8 cellular contexts compared by ENCODE assay signal in the genomic region with DNA sequence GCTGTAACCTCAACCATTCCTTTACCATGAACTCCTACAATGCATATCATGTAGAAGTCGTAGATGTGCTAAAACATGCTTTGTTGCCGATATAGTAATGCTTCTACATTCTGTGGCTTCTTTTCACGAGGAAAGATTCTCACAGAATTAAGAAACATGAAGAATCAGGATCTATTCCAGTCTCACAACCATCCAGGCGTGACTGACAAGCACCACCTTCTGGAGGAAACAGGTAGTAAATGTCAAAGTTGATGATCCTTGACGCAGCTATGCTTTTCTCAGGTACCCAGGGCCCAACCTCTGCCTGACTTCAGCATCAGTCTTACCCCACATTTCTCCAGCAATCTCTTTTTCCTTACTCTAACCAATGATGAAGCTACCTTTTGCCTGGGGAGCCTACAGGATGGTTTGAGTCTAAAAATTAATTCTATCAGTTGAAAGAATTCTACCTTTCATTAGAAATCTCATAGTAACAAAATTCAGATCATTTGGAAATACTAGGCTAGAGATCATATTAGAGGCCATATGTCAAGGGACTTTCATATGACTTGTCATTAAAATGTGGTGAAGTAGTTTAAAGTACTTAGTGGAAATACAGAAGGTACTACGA.
DNase-seq lines count a peak whose midpoint lies in the region; ATAC-seq, FAIRE-seq and TF ChIP-seq lines count a peak whose summit lies in the region.

No MANE protein-coding gene starts in this region.

- no peak overlapping the region for H3K9ac ChIP-seq in H9 (ENCODE audit: extremely low read depth, insufficient read length, low read length)
- H3K9ac ChIP-seq in OCI-LY3 (ENCODE audit: low read length), result no peak overlapping the region

- no peaks in the 10 kb centered on the region for H3K4me1 ChIP-seq in H9 (ENCODE audit: insufficient read depth, low read length)
- peaks cover 12% of the 10 kb centered on the region for H3K4me1 ChIP-seq in OCI-LY3 (ENCODE audit: low read length)
- no peaks in the 10 kb centered on the region for H3K4me1 ChIP-seq in foreskin keratinocyte
- H3K4me1 ChIP-seq in naive thymus-derived CD4-positive, alpha-beta T cell (ENCODE audit: control insufficient read depth in 2 of 2, insufficient read depth in 2 of 2, low read length in 2 of 2), result no peaks in the 10 kb centered on the region

- no peak overlapping the region for H2BK15ac ChIP-seq in H9 (ENCODE audit: low read depth, low read length)

- H2AFZ ChIP-seq in H9 (ENCODE audit: low read length) (no peak overlapping the region), OCI-LY3 (ENCODE audit: low read depth, low read length) (no peak overlapping the region)

- POLR2A ChIA-PET in T-cell (lab: Charles Lee), result no interaction called here
- POLR2A ChIA-PET in activated CD4-positive, alpha-beta memory T cell treated with anti-CD3 and anti-CD28 coated beads for 36 hours (lab: Charles Lee), result no interaction called here
- POLR2A ChIA-PET in naive thymus-derived CD4-positive, alpha-beta T cell (lab: Charles Lee), result no interaction called here

- H3K79me1 ChIP-seq in H9 (ENCODE audit: insufficient read depth, low read depth, low read length, poor library complexity, severe bottlenecking), result no peaks in the 10 kb centered on the region

- H4K8ac ChIP-seq in H9 (replicated peaks; ENCODE audit: insufficient read length, low read depth, low read length), result no peak overlapping the region

- ATAC-seq in foreskin keratinocyte (peak; percentile 80), T-cell (replicated peaks in 1 of 4) (no peak)
- ATAC-seq in naive thymus-derived CD4-positive, alpha-beta T cell, result no peak

- H3K18ac ChIP-seq in H9 (ENCODE audit: insufficient read length, low read depth, low read length), result no peak overlapping the region

- no peak overlapping the region for H2BK20ac ChIP-seq in H9 (ENCODE audit: low read depth, low read length, poor library complexity, severe bottlenecking)

- no peak overlapping the region for H3T11ph ChIP-seq in H9 (ENCODE audit: low read length)

- H3K23ac ChIP-seq in H9 (ENCODE audit: insufficient read length, low read depth, low read length), result no peak overlapping the region

- H3K36me3 ChIP-seq in OCI-LY3 (replicated peaks; ENCODE audit: low read depth, low read length), result no peaks in the 10 kb centered on the region
- H3K36me3 ChIP-seq in naive thymus-derived CD4-positive, alpha-beta T cell (ENCODE audit: control insufficient read depth in 2 of 3, insufficient read depth in 3 of 3, low read length in 3 of 3), result no peaks in the 10 kb centered on the region

- no peak overlapping the region for H2BK5ac ChIP-seq in H9 (ENCODE audit: insufficient read length, low read length)

- H3K23me2 ChIP-seq in H9 (ENCODE audit: insufficient read length, low read depth, low read length, poor library complexity, severe bottlenecking), result no peaks in the 10 kb centered on the region

- TF ChIP-seq CTCF in H9 (conservative IDR thresholded peaks at IDR 0.05), result peak; percentile 81
- TF ChIP-seq CTCF in OCI-LY3 (IDR thresholded peaks at IDR 0.05; ENCODE audit: low read depth, low read length), result peak; percentile 47
- peak; percentile 89 for TF ChIP-seq CTCF in foreskin keratinocyte (conservative IDR thresholded peaks at IDR 0.05)

- FAIRE-seq in urothelium cell line (lab: Jason Lieb, UNC), result no peak

- H2AK5ac ChIP-seq in H9 (ENCODE audit: insufficient read length, low read length), result no peak overlapping the region

- H3K27ac ChIP-seq in H9 (ENCODE audit: insufficient read length, low read depth, low read length) (no peak overlapping the region), OCI-LY3 (ENCODE audit: low read length) (no peak overlapping the region), foreskin keratinocyte (no peak overlapping the region)
- H3K27ac ChIP-seq in naive thymus-derived CD4-positive, alpha-beta T cell (ENCODE audit: low read depth, low read length), result no peak overlapping the region

- CTCF ChIA-PET in T-cell (lab: Charles Lee), result no interaction called here
- CTCF ChIA-PET in activated CD4-positive, alpha-beta memory T cell treated with anti-CD3 and anti-CD28 coated beads for 36 hours (lab: Charles Lee), result interaction anchor here (0.7 kb wide), 1 partner anchor 1015 kb away, joined by 3 read pairs; no protein-coding TSS in a partner anchor
- CTCF ChIA-PET in naive thymus-derived CD4-positive, alpha-beta T cell (lab: Charles Lee), result no interaction called here

- H3K36me3 Mint-ChIP-seq in H9 (ENCODE audit: insufficient read depth in 1 of 3, low read depth in 3 of 3) (peaks cover 0 to 7% (median 0%) of the 10 kb centered on the region in 3 experiments; a peak in 3 of 7 replicates), T-cell (no peaks in the 10 kb centered on the region)
- H3K36me3 Mint-ChIP-seq in activated CD4-positive, alpha-beta memory T cell treated with anti-CD3 and anti-CD28 coated beads for 36 hours, result no peaks in the 10 kb centered on the region
- no peaks in the 10 kb centered on the region for H3K36me3 Mint-ChIP-seq in naive thymus-derived CD4-positive, alpha-beta T cell

- H3K79me2 ChIP-seq in H9 (ENCODE audit: insufficient read depth, low read length) (no peaks in the 10 kb centered on the region), OCI-LY3 (ENCODE audit: low read length) (no peaks in the 10 kb centered on the region)

- H4K20me1 ChIP-seq in H9 (ENCODE audit: control insufficient read depth, insufficient read depth, insufficient read length) (no peaks in the 10 kb centered on the region), OCI-LY3 (ENCODE audit: insufficient read depth, low read length) (no peaks in the 10 kb centered on the region)

- no peak overlapping the region for H3K4me2 ChIP-seq in H9 (ENCODE audit: insufficient read depth, insufficient read length, low read length)
- no peak overlapping the region for H3K4me2 ChIP-seq in OCI-LY3 (ENCODE audit: low read length)

- no CpG with 5 or more reads among the region's 6 CpGs for WGBS in H9 (ENCODE audit: extremely low coverage, insufficient read length, low lambda C conversion rate)

- no peak overlapping the region for H4K5ac ChIP-seq in H9 (ENCODE audit: insufficient read length, low read depth, low read length)

- H3K27ac Mint-ChIP-seq in H9 (no peak overlapping the region), T-cell (no peak overlapping the region)
- no peak overlapping the region for H3K27ac Mint-ChIP-seq in activated CD4-positive, alpha-beta memory T cell treated with anti-CD3 and anti-CD28 coated beads for 36 hours
- no peak overlapping the region for H3K27ac Mint-ChIP-seq in naive thymus-derived CD4-positive, alpha-beta T cell

- H3K27me3 ChIP-seq in H9 (ENCODE audit: insufficient read depth, low read length) (no peaks in the 10 kb centered on the region), OCI-LY3 (ENCODE audit: low read depth, low read length) (no peaks in the 10 kb centered on the region), foreskin keratinocyte (no peaks in the 10 kb centered on the region)
- no peaks in the 10 kb centered on the region for H3K27me3 ChIP-seq in naive thymus-derived CD4-positive, alpha-beta T cell (ENCODE audit: control insufficient read depth in 2 of 2, insufficient read depth in 2 of 2, low read length in 2 of 2)

- H3K4me3 Mint-ChIP-seq in H9 (no peak overlapping the region), T-cell (no peak overlapping the region)
- no peak overlapping the region for H3K4me3 Mint-ChIP-seq in activated CD4-positive, alpha-beta memory T cell treated with anti-CD3 and anti-CD28 coated beads for 36 hours
- H3K4me3 Mint-ChIP-seq in naive thymus-derived CD4-positive, alpha-beta T cell, result no peak overlapping the region

- H4K91ac ChIP-seq in H9 (ENCODE audit: insufficient read length, low read depth, low read length), result no peak overlapping the region

- H3K4me1 Mint-ChIP-seq in H9 (peaks cover 18 to 25% of the 10 kb centered on the region in 2 experiments), T-cell (no peaks in the 10 kb centered on the region)
- no peaks in the 10 kb centered on the region for H3K4me1 Mint-ChIP-seq in activated CD4-positive, alpha-beta memory T cell treated with anti-CD3 and anti-CD28 coated beads for 36 hours (ENCODE audit: low read depth)
- H3K4me1 Mint-ChIP-seq in naive thymus-derived CD4-positive, alpha-beta T cell, result no peaks in the 10 kb centered on the region

- DNase-seq in ELR (ENCODE audit: low read depth), result peak; percentile 84
- peak; percentile 57 for DNase-seq in H9
- peak in 1 of 2 donors; percentile 79 for DNase-seq in foreskin keratinocyte
- peak; percentile 60 for DNase-seq in urothelium cell line (ENCODE audit: low spot score)
- no peak for DNase-seq in T-cell
- DNase-seq in activated CD4-positive, alpha-beta memory T cell treated with anti-CD3 and anti-CD28 coated beads for 36 hours, result no peak
- no peak for DNase-seq in naive thymus-derived CD4-positive, alpha-beta T cell

- no peak overlapping the region for H2BK120ac ChIP-seq in H9 (ENCODE audit: low read depth, low read length, poor library complexity, severe bottlenecking)

- no peak overlapping the region for H2BK12ac ChIP-seq in H9 (ENCODE audit: insufficient read length, low read depth, low read length)

- no peak overlapping the region for H3K14ac ChIP-seq in H9 (ENCODE audit: insufficient read depth, low read length)

- no peak overlapping the region for H3K4ac ChIP-seq in H9 (ENCODE audit: low read depth, low read length)

- no peaks in the 10 kb centered on the region for H3K27me3 Mint-ChIP-seq in H9 (ENCODE audit: low read depth)
- H3K27me3 Mint-ChIP-seq in T-cell, result peaks cover 0 to 5% of the 10 kb centered on the region in 2 donors
- peaks cover 1% of the 10 kb centered on the region for H3K27me3 Mint-ChIP-seq in activated CD4-positive, alpha-beta memory T cell treated with anti-CD3 and anti-CD28 coated beads for 36 hours
- H3K27me3 Mint-ChIP-seq in naive thymus-derived CD4-positive, alpha-beta T cell, result peaks cover 0 to 7% (median 4%) of the 10 kb centered on the region in 5 donors

- H3K56ac ChIP-seq in H9 (ENCODE audit: insufficient read length, low read depth, low read length), result no peak overlapping the region

- intact Hi-C loops in activated CD4-positive, alpha-beta memory T cell treated with anti-CD3 and anti-CD28 coated beads for 36 hours (cut with micrococcal nuclease), result loop anchor here (2.0 kb wide), 1 partner anchor 1014 kb away; no protein-coding TSS in a partner anchor
- intact Hi-C loops in naive thymus-derived CD4-positive, alpha-beta T cell (cut with micrococcal nuclease), result loop anchor here in 1 of 2 donors (1.0 kb wide), 1 partner anchor 1013 kb away; no protein-coding TSS in a partner anchor

- H3K9me3 ChIP-seq in H9 (ENCODE audit: control insufficient read depth, low read depth, low read length) (no peaks in the 10 kb centered on the region), OCI-LY3 (ENCODE audit: insufficient read depth, low read length) (no peaks in the 10 kb centered on the region)
- H3K9me3 ChIP-seq in naive thymus-derived CD4-positive, alpha-beta T cell (ENCODE audit: control insufficient read depth in 2 of 3, low read length in 3 of 3), result no peaks in the 10 kb centered on the region

- H3K9me3 Mint-ChIP-seq in H9 (no peaks in the 10 kb centered on the region; a peak in 1 of 5 replicates), T-cell (no peaks in the 10 kb centered on the region)
- no peaks in the 10 kb centered on the region for H3K9me3 Mint-ChIP-seq in activated CD4-positive, alpha-beta memory T cell treated with anti-CD3 and anti-CD28 coated beads for 36 hours
- H3K9me3 Mint-ChIP-seq in naive thymus-derived CD4-positive, alpha-beta T cell, result peaks cover 0 to 3% (median 0%) of the 10 kb centered on the region in 11 donors

- H3K4me3 ChIP-seq in OCI-LY3 (ENCODE audit: low read length), result no peak overlapping the region
- no peak overlapping the region for H3K4me3 ChIP-seq in naive thymus-derived CD4-positive, alpha-beta T cell (ENCODE audit: low read length)

Comparison
In these comparisons a context has a peak if more than half of its experiments do, and no peak if none do; other contexts are left out.
1. DNase-seq: peak in ELR (single experiment), H9 (single experiment) and urothelium cell line (single experiment); none in T-cell (0 of 34), activated CD4-positive, alpha-beta memory T cell treated with anti-CD3 and anti-CD28 coated beads for 36 hours (single experiment) and naive thymus-derived CD4-positive, alpha-beta T cell (0 of 9).
2. Peak in every context shown above with its lines, with median percentiles within 50 percentile points of each other: CTCF ChIP-seq.